ENCODE assay signal across 1 cellular context in genomic region chr5:150486402-150487198, GRCh38.
TF ChIP-seq lines count a peak whose summit lies in the region.

No MANE protein-coding gene starts in this region.

TF ChIP-seq in HepG2, 621 proteins besides CTCF, POLR2A, EP300 and RAD21 (continued from another document and continues in another):
- TF ChIP-seq, protein P1, sequence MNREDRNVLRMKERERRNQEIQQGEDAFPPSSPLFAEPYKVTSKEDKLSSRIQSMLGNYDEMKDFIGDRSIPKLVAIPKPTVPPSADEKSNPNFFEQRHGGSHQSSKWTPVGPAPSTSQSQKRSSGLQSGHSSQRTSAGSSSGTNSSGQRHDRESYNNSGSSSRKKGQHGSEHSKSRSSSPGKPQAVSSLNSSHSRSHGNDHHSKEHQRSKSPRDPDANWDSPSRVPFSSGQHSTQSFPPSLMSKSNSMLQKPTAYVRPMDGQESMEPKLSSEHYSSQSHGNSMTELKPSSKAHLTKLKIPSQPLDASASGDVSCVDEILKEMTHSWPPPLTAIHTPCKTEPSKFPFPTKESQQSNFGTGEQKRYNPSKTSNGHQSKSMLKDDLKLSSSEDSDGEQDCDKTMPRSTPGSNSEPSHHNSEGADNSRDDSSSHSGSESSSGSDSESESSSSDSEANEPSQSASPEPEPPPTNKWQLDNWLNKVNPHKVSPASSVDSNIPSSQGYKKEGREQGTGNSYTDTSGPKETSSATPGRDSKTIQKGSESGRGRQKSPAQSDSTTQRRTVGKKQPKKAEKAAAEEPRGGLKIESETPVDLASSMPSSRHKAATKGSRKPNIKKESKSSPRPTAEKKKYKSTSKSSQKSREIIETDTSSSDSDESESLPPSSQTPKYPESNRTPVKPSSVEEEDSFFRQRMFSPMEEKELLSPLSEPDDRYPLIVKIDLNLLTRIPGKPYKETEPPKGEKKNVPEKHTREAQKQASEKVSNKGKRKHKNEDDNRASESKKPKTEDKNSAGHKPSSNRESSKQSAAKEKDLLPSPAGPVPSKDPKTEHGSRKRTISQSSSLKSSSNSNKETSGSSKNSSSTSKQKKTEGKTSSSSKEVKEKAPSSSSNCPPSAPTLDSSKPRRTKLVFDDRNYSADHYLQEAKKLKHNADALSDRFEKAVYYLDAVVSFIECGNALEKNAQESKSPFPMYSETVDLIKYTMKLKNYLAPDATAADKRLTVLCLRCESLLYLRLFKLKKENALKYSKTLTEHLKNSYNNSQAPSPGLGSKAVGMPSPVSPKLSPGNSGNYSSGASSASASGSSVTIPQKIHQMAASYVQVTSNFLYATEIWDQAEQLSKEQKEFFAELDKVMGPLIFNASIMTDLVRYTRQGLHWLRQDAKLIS (CRISPR knock-in tag; IDR thresholded peaks at IDR 0.05) = no peak; the same call in 1 of the 2 replicates
- TF ChIP-seq RFXAP (CRISPR knock-in tag; IDR thresholded peaks at IDR 0.05; ENCODE audit: borderline replicate concordance) = no peak
- TF ChIP-seq NFE2 (CRISPR knock-in tag; IDR thresholded peaks at IDR 0.05) = no peak
- no peak for TF ChIP-seq ZSCAN29 (CRISPR knock-in tag; conservative IDR thresholded peaks at IDR 0.05)
- TF ChIP-seq, protein P2, sequence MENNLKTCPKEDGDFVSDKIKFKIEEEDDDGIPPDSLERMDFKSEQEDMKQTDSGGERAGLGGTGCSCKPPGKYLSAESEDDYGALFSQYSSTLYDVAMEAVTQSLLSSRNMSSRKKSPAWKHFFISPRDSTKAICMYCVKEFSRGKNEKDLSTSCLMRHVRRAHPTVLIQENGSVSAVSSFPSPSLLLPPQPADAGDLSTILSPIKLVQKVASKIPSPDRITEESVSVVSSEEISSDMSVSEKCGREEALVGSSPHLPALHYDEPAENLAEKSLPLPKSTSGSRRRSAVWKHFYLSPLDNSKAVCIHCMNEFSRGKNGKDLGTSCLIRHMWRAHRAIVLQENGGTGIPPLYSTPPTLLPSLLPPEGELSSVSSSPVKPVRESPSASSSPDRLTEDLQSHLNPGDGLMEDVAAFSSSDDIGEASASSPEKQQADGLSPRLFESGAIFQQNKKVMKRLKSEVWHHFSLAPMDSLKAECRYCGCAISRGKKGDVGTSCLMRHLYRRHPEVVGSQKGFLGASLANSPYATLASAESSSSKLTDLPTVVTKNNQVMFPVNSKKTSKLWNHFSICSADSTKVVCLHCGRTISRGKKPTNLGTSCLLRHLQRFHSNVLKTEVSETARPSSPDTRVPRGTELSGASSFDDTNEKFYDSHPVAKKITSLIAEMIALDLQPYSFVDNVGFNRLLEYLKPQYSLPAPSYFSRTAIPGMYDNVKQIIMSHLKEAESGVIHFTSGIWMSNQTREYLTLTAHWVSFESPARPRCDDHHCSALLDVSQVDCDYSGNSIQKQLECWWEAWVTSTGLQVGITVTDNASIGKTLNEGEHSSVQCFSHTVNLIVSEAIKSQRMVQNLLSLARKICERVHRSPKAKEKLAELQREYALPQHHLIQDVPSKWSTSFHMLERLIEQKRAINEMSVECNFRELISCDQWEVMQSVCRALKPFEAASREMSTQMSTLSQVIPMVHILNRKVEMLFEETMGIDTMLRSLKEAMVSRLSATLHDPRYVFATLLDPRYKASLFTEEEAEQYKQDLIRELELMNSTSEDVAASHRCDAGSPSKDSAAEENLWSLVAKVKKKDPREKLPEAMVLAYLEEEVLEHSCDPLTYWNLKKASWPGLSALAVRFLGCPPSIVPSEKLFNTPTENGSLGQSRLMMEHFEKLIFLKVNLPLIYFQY (CRISPR knock-in tag; IDR thresholded peaks at IDR 0.05; ENCODE audit: borderline replicate concordance) = no peak
- TF ChIP-seq BCL6 (CRISPR knock-in tag; IDR thresholded peaks at IDR 0.05) = peak; percentile 44; the same call in 1 of the 2 replicates
- TF ChIP-seq ZNF337 (CRISPR knock-in tag; IDR thresholded peaks at IDR 0.05; ENCODE audit: borderline replicate concordance, low read depth) = no peak
- TF ChIP-seq ZMYM2 (CRISPR knock-in tag; IDR thresholded peaks at IDR 0.05) = 0 out of 2 replicates have a peak, but pooled peaks have one; percentile 53
- peak; percentile 41; the same call in 1 of the 2 replicates for TF ChIP-seq ZSCAN25 (CRISPR knock-in tag; IDR thresholded peaks at IDR 0.05)
- TF ChIP-seq ZFP82 (CRISPR knock-in tag; IDR thresholded peaks at IDR 0.05; ENCODE audit: borderline replicate concordance) = peak; percentile 1; the same call in 1 of the 2 replicates
- peak; percentile 28; the same call in 1 of the 2 replicates for TF ChIP-seq ATF2 (CRISPR knock-in tag; IDR thresholded peaks at IDR 0.05)
- TF ChIP-seq KDM5A (IDR thresholded peaks at IDR 0.05; ENCODE audit: borderline replicate concordance, low read length) = peak; percentile 50; the same call in 1 of the 2 replicates
- TF ChIP-seq SPEN (CRISPR knock-in tag; IDR thresholded peaks at IDR 0.05; ENCODE audit: low read depth) = no peak; the same call in 1 of the 2 replicates
- no peak for TF ChIP-seq ZNF704 (CRISPR knock-in tag; IDR thresholded peaks at IDR 0.05; ENCODE audit: borderline replicate concordance)
- no peak for TF ChIP-seq RXRA (CRISPR knock-in tag; IDR thresholded peaks at IDR 0.05)
- TF ChIP-seq MED13 (CRISPR knock-in tag; IDR thresholded peaks at IDR 0.05) = peak; percentile 29; the same call in 1 of the 2 replicates
- TF ChIP-seq PITX1 (CRISPR knock-in tag; IDR thresholded peaks at IDR 0.05) = no peak
- TF ChIP-seq YEATS4 (CRISPR knock-in tag; IDR thresholded peaks at IDR 0.05; ENCODE audit: borderline replicate concordance) = peak; percentile 60
- TF ChIP-seq ZNF281 (CRISPR knock-in tag; IDR thresholded peaks at IDR 0.05; ENCODE audit: borderline replicate concordance) = peak; percentile 67
- TF ChIP-seq STAG1 (CRISPR knock-in tag; IDR thresholded peaks at IDR 0.05) = 0 out of 2 replicates have a peak, but pooled peaks have one; percentile 1
- 0 out of 2 replicates have a peak, but pooled peaks have one; percentile 6 for TF ChIP-seq MXD4 (CRISPR knock-in tag; IDR thresholded peaks at IDR 0.05)
- TF ChIP-seq ZNF234 (CRISPR knock-in tag; conservative IDR thresholded peaks at IDR 0.05) = no peak
- TF ChIP-seq SP1 (IDR thresholded peaks at IDR 0.05) = no peak
- no peak for TF ChIP-seq SP1 (CRISPR knock-in tag; IDR thresholded peaks at IDR 0.05)
- TF ChIP-seq NFYB (CRISPR knock-in tag; IDR thresholded peaks at IDR 0.05) = no peak
- TF ChIP-seq MIXL1 (CRISPR knock-in tag; IDR thresholded peaks at IDR 0.05) = no peak
- no peak for TF ChIP-seq ZNF891 (CRISPR knock-in tag; IDR thresholded peaks at IDR 0.05)
- no peak for TF ChIP-seq ZNF660 (CRISPR knock-in tag; IDR thresholded peaks at IDR 0.05; ENCODE audit: borderline replicate concordance, low read depth)
- no peak for TF ChIP-seq ZNF333 (CRISPR knock-in tag; IDR thresholded peaks at IDR 0.05; ENCODE audit: borderline replicate concordance)
- TF ChIP-seq ZC3H13 (CRISPR knock-in tag; IDR thresholded peaks at IDR 0.05) = 0 out of 2 replicates have a peak, but pooled peaks have one; percentile 36
- TF ChIP-seq ERF (CRISPR knock-in tag; IDR thresholded peaks at IDR 0.05) = no peak; the same call in 1 of the 2 replicates
- TF ChIP-seq PCBP2 (optimal IDR thresholded peaks at IDR 0.05; ENCODE audit: low read depth, low read length, poor library complexity, severe bottlenecking) = no peak
- TF ChIP-seq ZNF768 (CRISPR knock-in tag; IDR thresholded peaks at IDR 0.05) = peak; percentile 27; the same call in 1 of the 2 replicates
- no peak for TF ChIP-seq TIGD3 (CRISPR knock-in tag; IDR thresholded peaks at IDR 0.05; ENCODE audit: borderline replicate concordance)
- TF ChIP-seq, protein P3, sequence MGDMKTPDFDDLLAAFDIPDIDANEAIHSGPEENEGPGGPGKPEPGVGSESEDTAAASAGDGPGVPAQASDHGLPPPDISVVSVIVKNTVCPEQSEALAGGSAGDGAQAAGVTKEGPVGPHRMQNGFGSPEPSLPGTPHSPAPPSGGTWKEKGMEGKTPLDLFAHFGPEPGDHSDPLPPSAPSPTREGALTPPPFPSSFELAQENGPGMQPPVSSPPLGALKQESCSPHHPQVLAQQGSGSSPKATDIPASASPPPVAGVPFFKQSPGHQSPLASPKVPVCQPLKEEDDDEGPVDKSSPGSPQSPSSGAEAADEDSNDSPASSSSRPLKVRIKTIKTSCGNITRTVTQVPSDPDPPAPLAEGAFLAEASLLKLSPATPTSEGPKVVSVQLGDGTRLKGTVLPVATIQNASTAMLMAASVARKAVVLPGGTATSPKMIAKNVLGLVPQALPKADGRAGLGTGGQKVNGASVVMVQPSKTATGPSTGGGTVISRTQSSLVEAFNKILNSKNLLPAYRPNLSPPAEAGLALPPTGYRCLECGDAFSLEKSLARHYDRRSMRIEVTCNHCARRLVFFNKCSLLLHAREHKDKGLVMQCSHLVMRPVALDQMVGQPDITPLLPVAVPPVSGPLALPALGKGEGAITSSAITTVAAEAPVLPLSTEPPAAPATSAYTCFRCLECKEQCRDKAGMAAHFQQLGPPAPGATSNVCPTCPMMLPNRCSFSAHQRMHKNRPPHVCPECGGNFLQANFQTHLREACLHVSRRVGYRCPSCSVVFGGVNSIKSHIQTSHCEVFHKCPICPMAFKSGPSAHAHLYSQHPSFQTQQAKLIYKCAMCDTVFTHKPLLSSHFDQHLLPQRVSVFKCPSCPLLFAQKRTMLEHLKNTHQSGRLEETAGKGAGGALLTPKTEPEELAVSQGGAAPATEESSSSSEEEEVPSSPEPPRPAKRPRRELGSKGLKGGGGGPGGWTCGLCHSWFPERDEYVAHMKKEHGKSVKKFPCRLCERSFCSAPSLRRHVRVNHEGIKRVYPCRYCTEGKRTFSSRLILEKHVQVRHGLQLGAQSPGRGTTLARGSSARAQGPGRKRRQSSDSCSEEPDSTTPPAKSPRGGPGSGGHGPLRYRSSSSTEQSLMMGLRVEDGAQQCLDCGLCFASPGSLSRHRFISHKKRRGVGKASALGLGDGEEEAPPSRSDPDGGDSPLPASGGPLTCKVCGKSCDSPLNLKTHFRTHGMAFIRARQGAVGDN (CRISPR knock-in tag; IDR thresholded peaks at IDR 0.05) = peak; percentile 59
- no peak for TF ChIP-seq ZNF546 (CRISPR knock-in tag; conservative IDR thresholded peaks at IDR 0.05)
- no peak for TF ChIP-seq ZNF816 (CRISPR knock-in tag; IDR thresholded peaks at IDR 0.05; ENCODE audit: borderline replicate concordance)
- TF ChIP-seq ZBTB7A (CRISPR knock-in tag; IDR thresholded peaks at IDR 0.05) = 0 out of 2 replicates have a peak, but pooled peaks have one; percentile 61
- no peak for TF ChIP-seq RFX3 (CRISPR knock-in tag; IDR thresholded peaks at IDR 0.05)
- no peak for TF ChIP-seq ZNF543 (CRISPR knock-in tag; IDR thresholded peaks at IDR 0.05)
- peak; percentile 25 for TF ChIP-seq TBL1XR1 (IDR thresholded peaks at IDR 0.05; ENCODE audit: borderline replicate concordance, low read length, partially characterized antibody)
- 0 out of 2 replicates have a peak, but pooled peaks have one; percentile 15 for TF ChIP-seq ZNF740 (CRISPR knock-in tag; IDR thresholded peaks at IDR 0.05)
- 0 out of 2 replicates have a peak, but pooled peaks have one; percentile 85 for TF ChIP-seq RCOR2 (CRISPR knock-in tag; IDR thresholded peaks at IDR 0.05)
- no peak for TF ChIP-seq ZNF615 (CRISPR knock-in tag; IDR thresholded peaks at IDR 0.05; ENCODE audit: borderline replicate concordance)
- 0 out of 2 replicates have a peak, but pooled peaks have one; percentile 58 for TF ChIP-seq ZNF841 (CRISPR knock-in tag; IDR thresholded peaks at IDR 0.05; ENCODE audit: borderline replicate concordance)
- no peak; the same call in 1 of the 2 replicates for TF ChIP-seq CHD4 (IDR thresholded peaks at IDR 0.05; ENCODE audit: borderline replicate concordance, low read length)
